17 cellular contexts compared by ENCODE assay signal in genomic region chr14:93456356-93456755, GRCh38. TPM values are rescaled to one million over a fixed set of nuclear protein-coding genes. Genes with fewer than 3 reads are reported as not detected.
A peak's percentile ranks its signal among the peaks of the same experiment; 100 is the strongest.
DNase-seq lines count a peak whose midpoint lies in the region; ATAC-seq and TF ChIP-seq lines count a peak whose summit lies in the region.
"Had no signal": no experiment of that assay in that cellular context is flagged by ENCODE, and none has a peak within 500 bp of the region (broad histone marks: within the 10 kb centered on the region; RNA-seq: fewer than 3 reads in every experiment).

No MANE protein-coding gene starts in this region.

- no peak overlapping the region for H3K9ac ChIP-seq in smooth muscle cell (ENCODE audit: low read depth)

- peak; percentile 7 for DNase-seq in BE2C
- no peak for DNase-seq in RWPE2 (ENCODE audit: low spot score)
- peak; percentile 37 for DNase-seq in epithelial cell of esophagus (ENCODE audit: low read depth)
- no peak for DNase-seq in activated CD4-positive, alpha-beta T cell treated with anti-CD3 and anti-CD28 coated beads, Interleukin-2, amount 10 ng/mL, durations not matched to agents 24 days and 14 days
- no peak for DNase-seq in smooth muscle cell (lab: John Stamatoyannopoulos, UW; ENCODE audit: unreplicated experiment)
- DNase-seq in Caco-2, result no peak
- DNase-seq: CD8-positive, alpha-beta T cell; COR-L47; DND-41; GF-D8; HFFc6 had no signal

- intact Hi-C loops in activated CD4-positive, alpha-beta T cell treated with anti-CD3 and anti-CD28 coated beads, Interleukin-2, amount 10 ng/mL, durations not matched to agents 24 days and 14 days (cut with micrococcal nuclease), result no loop called here
- intact Hi-C loops in Caco-2 (cut with micrococcal nuclease; ENCODE audit: unreplicated experiment), result no loop called here

- ATAC-seq in RWPE2 (ENCODE audit: low read depth), result peak; percentile 63
- no peak for ATAC-seq in GM18498 (IDR thresholded peaks at IDR 0.05; ENCODE audit: unreplicated experiment)
- ATAC-seq: CD8-positive, alpha-beta T cell had no signal

- BruUV-seq in Caco-2 (replicated peaks; lab: Mats Ljungman, UMichigan), result no TSS peak

- H3K27ac ChIP-seq in HEK293 (ENCODE audit: extremely low read depth, low read depth, low read length) (no peak overlapping the region), RWPE2 (ENCODE audit: poor library complexity, severe bottlenecking) (no peak overlapping the region), smooth muscle cell (ENCODE audit: low read depth) (no peak overlapping the region)
- H3K27ac ChIP-seq: C4-2B, HL-60 had no signal

- H4K20me1 ChIP-seq in smooth muscle cell (ENCODE audit: low read depth), result no peaks in the 10 kb centered on the region

- H3K36me3 Mint-ChIP-seq in activated CD4-positive, alpha-beta T cell treated with anti-CD3 and anti-CD28 coated beads, Interleukin-2, amount 10 ng/mL, durations not matched to agents 24 days and 14 days (ENCODE audit: low read depth), result no peaks in the 10 kb centered on the region
- no peaks in the 10 kb centered on the region for H3K36me3 Mint-ChIP-seq in Caco-2 (ENCODE audit: insufficient read depth, unreplicated experiment)
- H3K36me3 Mint-ChIP-seq: CD8-positive, alpha-beta T cell had no signal

- no peak overlapping the region for H2AFZ ChIP-seq in smooth muscle cell (ENCODE audit: low read depth)

- H3K4me3 Mint-ChIP-seq in activated CD4-positive, alpha-beta T cell treated with anti-CD3 and anti-CD28 coated beads, Interleukin-2, amount 10 ng/mL, durations not matched to agents 24 days and 14 days, result no peak overlapping the region
- H3K4me3 Mint-ChIP-seq in Caco-2 (ENCODE audit: unreplicated experiment), result no peak overlapping the region
- H3K4me3 Mint-ChIP-seq: B cell; CD8-positive, alpha-beta T cell; HFFc6 had no signal

- H3K9me3 ChIP-seq in BE2C (no peaks in the 10 kb centered on the region), HEK293 (ENCODE audit: control insufficient read depth, insufficient read depth, low read depth, low read length) (no peaks in the 10 kb centered on the region), RWPE2 (ENCODE audit: severe bottlenecking) (no peaks in the 10 kb centered on the region), smooth muscle cell (replicated peaks; ENCODE audit: low read depth) (no peaks in the 10 kb centered on the region), Caco-2 (no peaks in the 10 kb centered on the region)
- H3K9me3 ChIP-seq: HAP-1 had no signal

- no peaks in the 10 kb centered on the region for H3K4me1 Mint-ChIP-seq in activated CD4-positive, alpha-beta T cell treated with anti-CD3 and anti-CD28 coated beads, Interleukin-2, amount 10 ng/mL, durations not matched to agents 24 days and 14 days
- no peaks in the 10 kb centered on the region for H3K4me1 Mint-ChIP-seq in Caco-2 (ENCODE audit: low read depth, unreplicated experiment)
- H3K4me1 Mint-ChIP-seq: B cell had no signal

- H3K36me3 ChIP-seq in BE2C, result no peaks in the 10 kb centered on the region
- H3K36me3 ChIP-seq in HEK293 (ENCODE audit: control insufficient read depth in 2 of 2, insufficient read depth in 1 of 2, low read length in 2 of 2), result no peaks in the 10 kb centered on the region
- H3K36me3 ChIP-seq in RWPE2 (ENCODE audit: low read depth), result no peaks in the 10 kb centered on the region
- H3K36me3 ChIP-seq in smooth muscle cell (ENCODE audit: low read depth), result no peaks in the 10 kb centered on the region
- no peaks in the 10 kb centered on the region for H3K36me3 ChIP-seq in Caco-2 (ENCODE audit: control insufficient read depth, insufficient read depth, low read length)
- H3K36me3 ChIP-seq: HAP-1 had no signal

- H3K9me3 Mint-ChIP-seq in activated CD4-positive, alpha-beta T cell treated with anti-CD3 and anti-CD28 coated beads, Interleukin-2, amount 10 ng/mL, durations not matched to agents 24 days and 14 days, result no peaks in the 10 kb centered on the region
- H3K9me3 Mint-ChIP-seq in Caco-2 (ENCODE audit: unreplicated experiment), result no peaks in the 10 kb centered on the region
- H3K9me3 Mint-ChIP-seq: CD8-positive, alpha-beta T cell had no signal

- H3K4me2 ChIP-seq in smooth muscle cell, result no peak overlapping the region

- H3K4me1 ChIP-seq in BE2C (peaks cover 2% of the 10 kb centered on the region; the same call in 1 of the 2 replicates), HEK293 (ENCODE audit: control insufficient read depth, insufficient read depth, low read length) (no peaks in the 10 kb centered on the region), RWPE2 (ENCODE audit: insufficient read depth, poor library complexity, severe bottlenecking) (no peaks in the 10 kb centered on the region), smooth muscle cell (ENCODE audit: low read depth) (no peaks in the 10 kb centered on the region), Caco-2 (no peaks in the 10 kb centered on the region)
- H3K4me1 ChIP-seq: HAP-1 had no signal

- H3K4me3 ChIP-seq in BE2C (ENCODE audit: low read depth, low read length), result no peak overlapping the region
- H3K4me3 ChIP-seq in HEK293 (ENCODE audit: low read depth, low read length), result no peak overlapping the region
- no peak overlapping the region for H3K4me3 ChIP-seq in RWPE2 (ENCODE audit: severe bottlenecking)
- no peak overlapping the region for H3K4me3 ChIP-seq in epithelial cell of esophagus (ENCODE audit: low read length)
- H3K4me3 ChIP-seq in smooth muscle cell, result no peak overlapping the region
- no peak overlapping the region for H3K4me3 ChIP-seq in Caco-2 (ENCODE audit: low read depth, low read length)
- H3K4me3 ChIP-seq: HAP-1 had no signal

- H3K79me2 ChIP-seq in smooth muscle cell (ENCODE audit: low read depth), result no peaks in the 10 kb centered on the region

- TF ChIP-seq CTCF in BE2C (IDR thresholded peaks at IDR 0.05; ENCODE audit: low read depth, low read length) (no peak), HEK293 (tag by site-specific recombination; IDR thresholded peaks at IDR 0.05) (no peak), RWPE2 (IDR thresholded peaks at IDR 0.05; ENCODE audit: poor library complexity, severe bottlenecking) (no peak), epithelial cell of esophagus (IDR thresholded peaks at IDR 0.05; ENCODE audit: insufficient read depth, low read depth, low read length, missing control alignments) (no peak), smooth muscle cell (IDR thresholded peaks at IDR 0.05; ENCODE audit: borderline replicate concordance, insufficient read depth, poor library complexity, severe bottlenecking) (no peak), Caco-2 (IDR thresholded peaks at IDR 0.05; ENCODE audit: insufficient read depth in 1 of 2, low read depth in 1 of 2, low read length in 1 of 2, severe bottlenecking in 1 of 2, unreplicated experiment in 1 of 2) (no peak)

- POLR2A ChIA-PET in HEK293 (lab: Yijun Ruan, JAX) (no interaction called here), Caco-2 (lab: Charles Lee) (no interaction called here)

- H3K27me3 ChIP-seq in BE2C (no peaks in the 10 kb centered on the region), RWPE2 (ENCODE audit: insufficient read depth, poor library complexity, severe bottlenecking) (peaks cover 7% of the 10 kb centered on the region), smooth muscle cell (ENCODE audit: low read depth) (no peaks in the 10 kb centered on the region), Caco-2 (replicated peaks; ENCODE audit: control insufficient read depth, insufficient read depth, low read length) (no peaks in the 10 kb centered on the region)

- H3K27me3 Mint-ChIP-seq in activated CD4-positive, alpha-beta T cell treated with anti-CD3 and anti-CD28 coated beads, Interleukin-2, amount 10 ng/mL, durations not matched to agents 24 days and 14 days, result no peaks in the 10 kb centered on the region
- H3K27me3 Mint-ChIP-seq in Caco-2 (ENCODE audit: insufficient read depth, unreplicated experiment), result peaks cover 12% of the 10 kb centered on the region

- no peaks in the 10 kb centered on the region for H3F3A ChIP-seq in smooth muscle cell (ENCODE audit: low read depth)

- CTCF ChIA-PET in HEK293 (lab: Yijun Ruan, JAX), result no interaction called here
- CTCF ChIA-PET in Caco-2 (lab: Charles Lee), result interaction anchor here (0.6 kb wide), 1 partner anchor 110 kb away, joined by 4 read pairs; no protein-coding TSS in a partner anchor

- H3K27ac Mint-ChIP-seq in activated CD4-positive, alpha-beta T cell treated with anti-CD3 and anti-CD28 coated beads, Interleukin-2, amount 10 ng/mL, durations not matched to agents 24 days and 14 days, result no peak overlapping the region
- H3K27ac Mint-ChIP-seq in Caco-2 (ENCODE audit: unreplicated experiment), result no peak overlapping the region
- H3K27ac Mint-ChIP-seq: B cell; CD8-positive, alpha-beta T cell; HFFc6 had no signal

TF ChIP-seq in HEK293, 187 proteins besides CTCF, POLR2A, EP300 and RAD21:
- no peak for TF ChIP-seq ZNF560 (tag by site-specific recombination; IDR thresholded peaks at IDR 0.05; ENCODE audit: borderline replicate concordance)
- 0 out of 2 replicates have a peak, but pooled peaks have one; percentile 26 for TF ChIP-seq ZNF335 (tag by site-specific recombination; conservative IDR thresholded peaks at IDR 0.05)
- TF ChIP-seq MZF1 (tag by site-specific recombination; IDR thresholded peaks at IDR 0.05; ENCODE audit: borderline replicate concordance), result no peak

RNA-seq across cellular contexts. Expression of gene UNC79, which starts 25.6 kb away (rescaled TPM):
- 21.3 TPM for polyA plus RNA-seq in BE2C (2012; ENCODE audit: insufficient read depth, insufficient read length, low read depth)
- total RNA-seq in activated CD4-positive, alpha-beta T cell treated with anti-CD3 and anti-CD28 coated beads, Interleukin-2, amount 10 ng/mL, durations not matched to agents 24 days and 14 days, result not detected in 2 replicates
- total RNA-seq in smooth muscle cell, result 0.31 and 0.36 TPM in 2 replicates
- polyA plus RNA-seq in smooth muscle cell, result 0.06 TPM in 2 replicates
- total RNA-seq in Caco-2 (2022), result 0.07 and 0.14 TPM in 2 replicates
- total RNA-seq: CD8-positive, alpha-beta T cell had no signal

Comparison
In these comparisons a context has a peak if more than half of its experiments do, and no peak if none do; other contexts are left out.
1. DNase-seq: peak in BE2C (single experiment) and epithelial cell of esophagus (single experiment); none in RWPE2 (single experiment), activated CD4-positive, alpha-beta T cell treated with anti-CD3 and anti-CD28 coated beads, Interleukin-2, amount 10 ng/mL, durations not matched to agents 24 days and 14 days (single experiment), smooth muscle cell (single experiment) and Caco-2 (0 of 2).